ENCODE assay signal across 8 cellular contexts in the genomic region with DNA sequence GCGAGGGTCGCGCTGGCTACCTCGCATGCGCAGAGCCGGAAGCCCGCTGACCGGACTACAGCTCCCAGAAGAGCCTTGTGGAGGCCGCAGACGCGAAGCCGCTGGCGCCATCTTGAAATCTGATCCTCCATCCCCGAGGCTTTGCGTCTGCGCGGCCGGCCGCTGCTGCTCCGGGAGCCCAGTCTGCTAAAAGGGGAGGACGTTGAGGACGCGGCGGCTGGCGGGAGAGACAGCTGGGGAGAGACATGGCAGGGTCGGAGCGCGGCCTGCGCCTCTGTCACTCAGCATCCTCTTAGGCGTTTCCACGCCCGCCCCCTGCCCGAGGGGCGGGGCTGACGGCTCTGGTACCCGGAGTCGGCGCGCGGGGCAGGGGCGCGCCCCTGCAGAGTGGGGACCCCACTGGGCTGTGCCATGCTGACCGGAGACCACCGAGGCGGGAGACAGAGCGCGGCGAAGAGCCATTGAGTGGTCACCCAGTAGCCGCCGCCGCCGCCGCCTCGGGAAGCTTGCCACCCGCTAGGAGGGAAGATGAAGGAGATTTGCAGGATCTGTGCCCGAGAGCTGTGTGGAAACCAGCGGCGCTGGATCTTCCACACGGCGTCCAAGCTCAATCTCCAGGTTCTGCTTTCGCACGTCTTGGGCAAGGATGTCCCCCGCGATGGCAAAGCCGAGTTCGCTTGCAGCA.
A peak's percentile ranks its signal among the peaks of the same experiment; 100 is the strongest.
DNase-seq lines count a peak whose midpoint lies in the region; ATAC-seq, FAIRE-seq and TF ChIP-seq lines count a peak whose summit lies in the region.
"Not testable (repeated sequence)": the region's sequence is repeated elsewhere in the genome, so short reads cannot be mapped to it uniquely, and the experiment has no call there.

No MANE protein-coding gene starts in this region.

- peak; percentile 91 for FAIRE-seq in endothelial cell of umbilical vein (lab: Jason Lieb, UNC)

- peak overlapping the region; percentile 88 for H2AFZ ChIP-seq in endothelial cell of umbilical vein (ENCODE audit: low read depth, low read length)

- TF ChIP-seq POLR2A in endothelial cell of umbilical vein (IDR thresholded peaks at IDR 0.05; ENCODE audit: low read depth, low read length), result not testable (repeated sequence)

- CTCF ChIA-PET in A673 (lab: Charles Lee); endothelial cell of umbilical vein (lab: Charles Lee): not testable (repeated sequence)

- not testable (repeated sequence) for H3K27ac ChIP-seq in A673 (ENCODE audit: low read depth, low read length, poor library complexity, severe bottlenecking); endothelial cell of umbilical vein (ENCODE audit: insufficient read depth, low read depth, low read length)
- peak overlapping the region; percentile 83 for H3K27ac ChIP-seq in RWPE2 (ENCODE audit: poor library complexity, severe bottlenecking)

- H3K9me3 ChIP-seq in A673 (ENCODE audit: low read depth, low read length, poor library complexity, severe bottlenecking); RWPE2 (ENCODE audit: severe bottlenecking); endothelial cell of umbilical vein (replicated peaks; ENCODE audit: control insufficient read depth, insufficient read depth, low read length): not testable (repeated sequence)

- not testable (repeated sequence) for H3K79me2 ChIP-seq in endothelial cell of umbilical vein (ENCODE audit: control insufficient read depth, insufficient read depth, low read length)

- not testable (repeated sequence) for H3K4me1 ChIP-seq in A673 (ENCODE audit: insufficient read depth, low read length, poor library complexity, severe bottlenecking); RWPE2 (ENCODE audit: insufficient read depth, poor library complexity, severe bottlenecking); endothelial cell of umbilical vein (ENCODE audit: control insufficient read depth, extremely low read depth, insufficient read depth, low read length)

- not testable (repeated sequence) for H3K27me3 ChIP-seq in A673 (replicated peaks; ENCODE audit: insufficient read depth, low read depth, low read length, poor library complexity); RWPE2 (ENCODE audit: insufficient read depth, poor library complexity, severe bottlenecking); endothelial cell of umbilical vein (ENCODE audit: control insufficient read depth in 2 of 2, insufficient read depth in 2 of 2, low read length in 2 of 2)

- H3K9me3 Mint-ChIP-seq in activated T-helper 1 cell treated with anti-CD3 and anti-CD28 coated beads, Interleukin-12 subunit alpha, Interleukin-12 subunit beta, Interleukin-2, Interleukin-4 antibody, amounts not matched to agents 30 ng/mL and 10 ng/mL and 1 ng/mL, durations not matched to agents 14 hours and 24 hours and 36 hours, result not testable (repeated sequence)

- TF ChIP-seq CTCF in A673 (conservative IDR thresholded peaks at IDR 0.05; ENCODE audit: low read depth, low read length); RWPE2 (IDR thresholded peaks at IDR 0.05; ENCODE audit: poor library complexity, severe bottlenecking); endothelial cell of umbilical vein (IDR thresholded peaks at IDR 0.05; ENCODE audit: extremely low read depth in 1 of 2, insufficient read depth in 1 of 2, low read depth in 1 of 2, low read length in 2 of 2): not testable (repeated sequence)

- H3K4me3 ChIP-seq in A673 (ENCODE audit: low read depth, low read length, poor library complexity, severe bottlenecking) (peak overlapping the region; percentile 52), RWPE2 (ENCODE audit: severe bottlenecking) (peak overlapping the region; percentile 36), endothelial cell of umbilical vein (replicated peaks in 1 of 3; ENCODE audit: insufficient read depth in 1 of 3, low read depth in 1 of 3, low read length in 3 of 3) (peak overlapping the region; percentile 33 to 81 (median 55))

- peak overlapping the region; percentile 85 for H3K4me2 ChIP-seq in endothelial cell of umbilical vein (ENCODE audit: insufficient read depth, low read length)

- dilution Hi-C loops in endothelial cell of umbilical vein (cut with MboI; ENCODE audit: extremely low pct_ligation_motif_present, low sequenced_read_pairs), result not testable (repeated sequence)

- ATAC-seq in GM19351 (IDR thresholded peaks at IDR 0.05; ENCODE audit: unreplicated experiment) (peak; percentile 64), HG03025 (IDR thresholded peaks at IDR 0.05; ENCODE audit: low FRiP score, unreplicated experiment) (peak; percentile 77), RWPE2 (ENCODE audit: low read depth) (peak; percentile 71)

- BruUV-seq in A673 (replicated peaks; lab: Mats Ljungman, UMichigan); endothelial cell of umbilical vein (replicated peaks; lab: Mats Ljungman, UMichigan): not testable (repeated sequence)

- not testable (repeated sequence) for H3K36me3 ChIP-seq in A673 (ENCODE audit: insufficient read depth, low read length, poor library complexity, severe bottlenecking); RWPE2 (ENCODE audit: low read depth); endothelial cell of umbilical vein (ENCODE audit: control insufficient read depth in 2 of 2, extremely low read depth in 1 of 2, insufficient read depth in 2 of 2, low read length in 2 of 2)

- not testable (repeated sequence) for H3K9me1 ChIP-seq in endothelial cell of umbilical vein (replicated peaks; ENCODE audit: control insufficient read depth, extremely low read depth, insufficient read depth, low read length)

- H3K4me1 Mint-ChIP-seq in activated T-helper 1 cell treated with anti-CD3 and anti-CD28 coated beads, Interleukin-12 subunit alpha, Interleukin-12 subunit beta, Interleukin-2, Interleukin-4 antibody, amounts not matched to agents 30 ng/mL and 10 ng/mL and 1 ng/mL, durations not matched to agents 14 hours and 24 hours and 36 hours (ENCODE audit: low read depth), result peaks cover 12% of the 10 kb centered on the region

- intact Hi-C loops in A673 (cut with micrococcal nuclease; ENCODE audit: unreplicated experiment); activated T-helper 1 cell treated with anti-CD3 and anti-CD28 coated beads, Interleukin-12 subunit alpha, Interleukin-12 subunit beta, Interleukin-2, Interleukin-4 antibody, amounts not matched to agents 30 ng/mL and 10 ng/mL and 1 ng/mL, durations not matched to agents 14 hours and 24 hours and 36 hours (cut with micrococcal nuclease); endothelial cell of umbilical vein (cut with micrococcal nuclease): not testable (repeated sequence)

- not testable (repeated sequence) for H4K20me1 ChIP-seq in endothelial cell of umbilical vein (replicated peaks; ENCODE audit: control insufficient read depth, extremely low read depth, insufficient read depth, low read length)

- H3K9ac ChIP-seq in endothelial cell of umbilical vein (replicated peaks; ENCODE audit: extremely low read depth, insufficient read depth, low read length), result not testable (repeated sequence)

- H3K36me3 Mint-ChIP-seq in activated T-helper 1 cell treated with anti-CD3 and anti-CD28 coated beads, Interleukin-12 subunit alpha, Interleukin-12 subunit beta, Interleukin-2, Interleukin-4 antibody, amounts not matched to agents 30 ng/mL and 10 ng/mL and 1 ng/mL, durations not matched to agents 14 hours and 24 hours and 36 hours (ENCODE audit: low read depth), result not testable (repeated sequence)

- not testable (repeated sequence) for H3K27me3 Mint-ChIP-seq in activated T-helper 1 cell treated with anti-CD3 and anti-CD28 coated beads, Interleukin-12 subunit alpha, Interleukin-12 subunit beta, Interleukin-2, Interleukin-4 antibody, amounts not matched to agents 30 ng/mL and 10 ng/mL and 1 ng/mL, durations not matched to agents 14 hours and 24 hours and 36 hours (ENCODE audit: insufficient read depth)

- POLR2A ChIA-PET in A673 (lab: Charles Lee; ENCODE audit: low non-redundant PET); endothelial cell of umbilical vein (lab: Charles Lee): not testable (repeated sequence)

- DNase-seq in A673 (ENCODE audit: low spot score); endothelial cell of umbilical vein (ENCODE audit: low read depth, low spot score): not testable (repeated sequence)
- DNase-seq in RWPE2 (ENCODE audit: low spot score) (peak; percentile 77), mesenteric fat pad (ENCODE audit: low spot score) (peak; percentile 92)
- DNase-seq in activated T-helper 1 cell treated with anti-CD3 and anti-CD28 coated beads, Interleukin-12 subunit alpha, Interleukin-12 subunit beta, Interleukin-2, Interleukin-4 antibody, amounts not matched to agents 30 ng/mL and 10 ng/mL and 1 ng/mL, durations not matched to agents 14 hours and 24 hours and 36 hours (ENCODE audit: low spot score), result peak; percentile 71
- DNase-seq in stimulated activated CD4-positive, alpha-beta T cell treated with anti-CD3 and anti-CD28 coated beads, Interleukin-1b, Interleukin-23, amount 100 ng/mL, for 4 hours (ENCODE audit: low read depth in 2 of 2), result peak; percentile 18 to 58

- peak overlapping the region; percentile 88 for H3K27ac Mint-ChIP-seq in activated T-helper 1 cell treated with anti-CD3 and anti-CD28 coated beads, Interleukin-12 subunit alpha, Interleukin-12 subunit beta, Interleukin-2, Interleukin-4 antibody, amounts not matched to agents 30 ng/mL and 10 ng/mL and 1 ng/mL, durations not matched to agents 14 hours and 24 hours and 36 hours

- peak overlapping the region; percentile 86 for H3K4me3 Mint-ChIP-seq in activated T-helper 1 cell treated with anti-CD3 and anti-CD28 coated beads, Interleukin-12 subunit alpha, Interleukin-12 subunit beta, Interleukin-2, Interleukin-4 antibody, amounts not matched to agents 30 ng/mL and 10 ng/mL and 1 ng/mL, durations not matched to agents 14 hours and 24 hours and 36 hours
